In genomic region chr15:84911879-84912660, GRCh38 we compare ENCODE assay signal across 8 cellular contexts. TPM values are rescaled to one million over a fixed set of nuclear protein-coding genes. Genes with fewer than 3 reads are reported as not detected.
DNase-seq lines count a peak whose midpoint lies in the region; ATAC-seq, FAIRE-seq and TF ChIP-seq lines count a peak whose summit lies in the region.

No MANE protein-coding gene starts in this region.

- no peak for TF ChIP-seq CTCF in H1 (IDR thresholded peaks at IDR 0.05; ENCODE audit: control extremely low read depth in 1 of 3, insufficient read depth in 1 of 3, low read depth in 1 of 3, low read length in 3 of 3)

- no peaks in the 10 kb centered on the region for H4K20me1 ChIP-seq in H1 (replicated peaks in 1 of 2; ENCODE audit: control insufficient read depth in 1 of 2, insufficient read depth in 2 of 2, low read length in 2 of 2)

- H4K91ac ChIP-seq in H1 (replicated peaks; ENCODE audit: insufficient read length, low read length), result no peak overlapping the region
- H4K91ac ChIP-seq in mesenchymal stem cell (ENCODE audit: low read length), result no peak overlapping the region

- H2BK12ac ChIP-seq in H1 (ENCODE audit: low read depth, low read length) (no peak overlapping the region), mesenchymal stem cell (ENCODE audit: low read length in 2 of 2) (no peak overlapping the region)

- H3K27ac ChIP-seq in H1 (ENCODE audit: low read depth, low read length) (no peak overlapping the region), mesenchymal stem cell (ENCODE audit: low read length, poor library complexity, severe bottlenecking) (peak overlapping the region; percentile 99), urinary bladder (ENCODE audit: low read depth) (peak overlapping the region; percentile 46)

- no peak for TF ChIP-seq RAD21 in H1 (IDR thresholded peaks at IDR 0.05 in 1 of 2, conservative IDR thresholded peaks at IDR 0.05 in 1 of 2; ENCODE audit: low read depth in 2 of 2, low read length in 2 of 2)

- 87% methylated on average over 6 of the region's 6 CpGs; no CpG with 5 or more reads in 1 of the 2 experiments for WGBS in H1 (ENCODE audit: extremely low coverage in 1 of 2, insufficient coverage in 1 of 2, insufficient read length in 1 of 2, insufficient replicate concordance in 2 of 2, low coverage in 1 of 2, low lambda C conversion rate in 2 of 2, missing lambda C conversion rate in 1 of 2), 2 experiments
- 59% methylated on average over 6 of the region's 6 CpGs for WGBS in mesenchymal stem cell
- 26% methylated on average over 6 of the region's 6 CpGs for WGBS in urinary bladder

- no peaks in the 10 kb centered on the region for H3K27me3 ChIP-seq in H1 (replicated peaks in 1 of 4; ENCODE audit: control insufficient read depth in 3 of 4, extremely low read depth in 1 of 4, insufficient read depth in 3 of 4, low read length in 3 of 4)
- H3K27me3 ChIP-seq in mesenchymal stem cell (ENCODE audit: control insufficient read depth in 1 of 2, insufficient read depth in 1 of 2, low read length in 2 of 2), result no peaks in the 10 kb centered on the region

- H3K14ac ChIP-seq in H1 (ENCODE audit: insufficient read length) (no peak overlapping the region), mesenchymal stem cell (ENCODE audit: low read length in 2 of 2) (no peak overlapping the region)

- H3K4ac ChIP-seq in H1 (replicated peaks; ENCODE audit: insufficient read length, low read depth, low read length), result no peak overlapping the region
- peak overlapping the region in 1 of 2 experiments; percentile 75 for H3K4ac ChIP-seq in mesenchymal stem cell (ENCODE audit: low read depth in 1 of 2, low read length in 2 of 2)

- no peaks in the 10 kb centered on the region for H3K36me3 ChIP-seq in H1 (ENCODE audit: control insufficient read depth in 2 of 4, insufficient read depth in 4 of 4, low read length in 3 of 4)
- no peaks in the 10 kb centered on the region for H3K36me3 ChIP-seq in mesenchymal stem cell (ENCODE audit: control insufficient read depth in 1 of 2, insufficient read depth in 2 of 2, low read depth in 1 of 2, low read length in 2 of 2)
- no peaks in the 10 kb centered on the region for H3K36me3 ChIP-seq in urinary bladder (ENCODE audit: insufficient read depth)

- no peaks in the 10 kb centered on the region for H3K23me2 ChIP-seq in H1 (ENCODE audit: low read depth, low read length)

- POLR2A ChIA-PET in H1 (lab: Charles Lee; ENCODE audit: partially characterized antibody), result no interaction called here

- H3K23ac ChIP-seq in H1 (ENCODE audit: insufficient read length), result no peak overlapping the region
- H3K23ac ChIP-seq in mesenchymal stem cell (ENCODE audit: low read length in 2 of 2), result no peak overlapping the region

- H3K4me3 Mint-ChIP-seq in T-helper 17 cell, result no peak overlapping the region

- peak; percentile 70 for DNase-seq in LoVo (ENCODE audit: low spot score)
- no peak for DNase-seq in H1 (ENCODE audit: low read depth in 1 of 2, low spot score in 2 of 2)
- DNase-seq in mesenchymal stem cell, result peak; percentile 91
- no peak for DNase-seq in SIG-M5 treated with dmso at 0.1 percent for 504 hours (lab: John Stamatoyannopoulos, UW; ENCODE audit: unreplicated experiment)
- no peak for DNase-seq in T-helper 17 cell
- DNase-seq in NCI-H1417 treated with DMSO at 0.1 percent for 48 hours (lab: John Stamatoyannopoulos, UW), result no peak

- no peak overlapping the region for H4K5ac ChIP-seq in H1 (ENCODE audit: insufficient read length, low read depth, low read length)

- no peaks in the 10 kb centered on the region for H3K79me2 ChIP-seq in H1 (ENCODE audit: control insufficient read depth in 1 of 2, insufficient read depth in 2 of 2, low read length in 2 of 2)

- H3K4me2 ChIP-seq in H1 (ENCODE audit: insufficient read depth in 1 of 2, low read depth in 2 of 2, low read length in 2 of 2) (no peak overlapping the region), mesenchymal stem cell (ENCODE audit: low read length, poor library complexity, severe bottlenecking) (no peak overlapping the region)

- no peak overlapping the region for H3K27ac Mint-ChIP-seq in T-helper 17 cell

- ATAC-seq in GM21367 (IDR thresholded peaks at IDR 0.05; ENCODE audit: unreplicated experiment) (no peak), T-helper 17 cell (no peak)

- H2BK15ac ChIP-seq in H1 (ENCODE audit: low read length) (no peak overlapping the region), mesenchymal stem cell (ENCODE audit: low read depth, poor library complexity, severe bottlenecking) (peak overlapping the region; percentile 14)

- H2BK5ac ChIP-seq in H1 (ENCODE audit: low read depth, low read length) (no peak overlapping the region), mesenchymal stem cell (ENCODE audit: low read depth, low read length, poor library complexity, severe bottlenecking) (peak overlapping the region; percentile 95)

- H2AK5ac ChIP-seq in H1 (ENCODE audit: low read depth, low read length), result no peak overlapping the region
- peak overlapping the region; percentile 40 for H2AK5ac ChIP-seq in mesenchymal stem cell (ENCODE audit: low read length, severe bottlenecking)

- CTCF ChIA-PET in H1 (lab: Charles Lee; ENCODE audit: partially characterized antibody), result interaction anchor here (0.8 to 2.7 kb wide), 6 partner anchors 16 to 93 kb away, joined by 3 to 15 read pairs (median 4); no protein-coding TSS in a partner anchor

- no peak overlapping the region for H3K18ac ChIP-seq in H1 (ENCODE audit: extremely low read depth, low read length)
- H3K18ac ChIP-seq in mesenchymal stem cell (ENCODE audit: low read depth in 1 of 2, low read length in 2 of 2), result peak overlapping the region; percentile 11 to 81

- no peak for TF ChIP-seq POLR2A in H1 (IDR thresholded peaks at IDR 0.05; ENCODE audit: control extremely low read depth in 1 of 2, low read depth in 2 of 2, low read length in 2 of 2)

- H3K36me3 Mint-ChIP-seq in T-helper 17 cell (ENCODE audit: low read depth), result peaks cover 4% of the 10 kb centered on the region

- H4K8ac ChIP-seq in H1 (ENCODE audit: extremely low read depth, insufficient read depth, low read length), result 0 out of 2 replicates have a peak overlapping the region, but pooled peaks have one; percentile 3
- peak overlapping the region; percentile 96 for H4K8ac ChIP-seq in mesenchymal stem cell (ENCODE audit: low read length)

- no peak overlapping the region for H3K56ac ChIP-seq in H1 (replicated peaks; ENCODE audit: insufficient read length, low read depth, low read length)

- H2AFZ ChIP-seq in H1 (ENCODE audit: low read length) (no peak overlapping the region), mesenchymal stem cell (ENCODE audit: low read depth, low read length) (peak overlapping the region; percentile 43)

- H3K9me3 ChIP-seq in H1 (ENCODE audit: insufficient read depth in 2 of 2, low read depth in 1 of 2, low read length in 1 of 2), result no peaks in the 10 kb centered on the region
- no peaks in the 10 kb centered on the region for H3K9me3 ChIP-seq in mesenchymal stem cell (ENCODE audit: control insufficient read depth, low read length)
- H3K9me3 ChIP-seq in T-helper 17 cell (ENCODE audit: control insufficient read depth, low read length, poor library complexity, severe bottlenecking), result no peaks in the 10 kb centered on the region

- no peak overlapping the region for H2BK20ac ChIP-seq in H1 (ENCODE audit: low read length)

- peaks cover 26% of the 10 kb centered on the region for H3K27me3 Mint-ChIP-seq in T-helper 17 cell

- H3K4me1 ChIP-seq in H1 (replicated peaks in 1 of 4; ENCODE audit: control insufficient read depth in 3 of 4, insufficient read depth in 4 of 4, low read length in 3 of 4) (no peaks in the 10 kb centered on the region; a peak in 2 of 7 replicates), mesenchymal stem cell (ENCODE audit: control insufficient read depth, insufficient read depth, low read depth, low read length) (peaks cover 34% of the 10 kb centered on the region), urinary bladder (ENCODE audit: insufficient read depth) (no peaks in the 10 kb centered on the region)

- H3K9ac ChIP-seq in H1 (replicated peaks in 1 of 4; ENCODE audit: extremely low read depth in 1 of 4, low read depth in 3 of 4, low read length in 3 of 4), result no peak overlapping the region
- H3K9ac ChIP-seq in mesenchymal stem cell (ENCODE audit: low read length), result peak overlapping the region; percentile 23

- H2BK120ac ChIP-seq in H1 (replicated peaks; ENCODE audit: low read depth, low read length) (no peak overlapping the region), mesenchymal stem cell (ENCODE audit: low read depth, low read length) (peak overlapping the region; percentile 52)

- no peaks in the 10 kb centered on the region for H3K4me1 Mint-ChIP-seq in T-helper 17 cell

- no peak for TF ChIP-seq EP300 in H1 (IDR thresholded peaks at IDR 0.05; ENCODE audit: borderline replicate concordance in 1 of 2, low read depth in 2 of 2, low read length in 2 of 2)

- no peak for FAIRE-seq in H1 (lab: Jason Lieb, UNC)

- H3K4me3 ChIP-seq in H1 (ENCODE audit: extremely low read depth in 1 of 4, insufficient read depth in 2 of 4, low read depth in 3 of 4, low read length in 4 of 4), result no peak overlapping the region
- H3K4me3 ChIP-seq in mesenchymal stem cell (ENCODE audit: insufficient read depth in 1 of 2, low read depth in 1 of 2, low read length in 2 of 2), result peak overlapping the region in 1 of 2 experiments; percentile 0
- no peak overlapping the region for H3K4me3 ChIP-seq in urinary bladder (ENCODE audit: low read depth, low read length)

- no peaks in the 10 kb centered on the region for H3K79me1 ChIP-seq in H1 (ENCODE audit: low read depth, low read length)
- no peaks in the 10 kb centered on the region for H3K79me1 ChIP-seq in mesenchymal stem cell (replicated peaks; ENCODE audit: low read length, poor library complexity, severe bottlenecking)

TF ChIP-seq in H1, 55 proteins besides CTCF, POLR2A, EP300 and RAD21 (continues in another document):
- TF ChIP-seq MAX (IDR thresholded peaks at IDR 0.05), result no peak
- no peak for TF ChIP-seq FOSL1 (IDR thresholded peaks at IDR 0.05; ENCODE audit: insufficient read depth, low read depth, low read length)
- TF ChIP-seq POLR2AphosphoS5 (IDR thresholded peaks at IDR 0.05; ENCODE audit: low read depth, low read length), result no peak

RNA-seq across cellular contexts. Expression of gene SLC28A1, which starts 27.6 kb away (rescaled TPM):
- total RNA-seq in H1 (2021; fragmentation: NEBNext Ultra II Directional; extraction: Animal tissue kit (Norgen Biotek cat#: 25700)), result not detected in 2 replicates
- polyA plus RNA-seq in H1 (2011; rRNA removed) (0.03 and 0.09 TPM in 2 replicates), urinary bladder (0.04 TPM)
- polyA plus RNA-seq in H1 (2011; cell fraction: cytosol; rRNA removed), result 0.05 TPM
- 0.23 TPM for polyA plus RNA-seq in H1 (2011; cell fraction: nucleus; rRNA removed)
- polyA plus RNA-seq in H1 (2012, experiment 1 of 2), result 0.07 to 0.11 TPM in 2 of 4 replicates, not detected in the others
- polyA plus RNA-seq in H1 (2012, experiment 2 of 2), result not detected
- not detected for polyA plus RNA-seq in H1 (2013, experiment 1 of 2)
- not detected for polyA plus RNA-seq in H1 (2013, experiment 2 of 2)
- 0.10 TPM in 1 of 2 replicates, not detected in the other for polyA minus RNA-seq in H1 (2011; rRNA and poly(A)+ RNA removed)
- polyA minus RNA-seq in H1 (2011; cell fraction: cytosol; rRNA and poly(A)+ RNA removed), result not detected
- 0.20 TPM for polyA minus RNA-seq in H1 (2011; cell fraction: nucleus; rRNA and poly(A)+ RNA removed)
- polyA plus RNA-seq in mesenchymal stem cell (2013, experiment 1 of 2), result not detected
- polyA plus RNA-seq in mesenchymal stem cell (2013, experiment 2 of 2), result not detected
- total RNA-seq in urinary bladder (0.11 TPM), T-helper 17 cell (not detected)

Comparison
In these comparisons a context has a peak if more than half of its experiments do, and no peak if none do; other contexts are left out.
1. DNase-seq: peak in LoVo (single experiment) and mesenchymal stem cell (single experiment); none in H1 (0 of 2), SIG-M5 treated with dmso at 0.1 percent for 504 hours (single experiment), T-helper 17 cell (0 of 3) and NCI-H1417 treated with DMSO at 0.1 percent for 48 hours (single experiment).